30 cellular contexts compared by ENCODE assay signal in the genomic region with DNA sequence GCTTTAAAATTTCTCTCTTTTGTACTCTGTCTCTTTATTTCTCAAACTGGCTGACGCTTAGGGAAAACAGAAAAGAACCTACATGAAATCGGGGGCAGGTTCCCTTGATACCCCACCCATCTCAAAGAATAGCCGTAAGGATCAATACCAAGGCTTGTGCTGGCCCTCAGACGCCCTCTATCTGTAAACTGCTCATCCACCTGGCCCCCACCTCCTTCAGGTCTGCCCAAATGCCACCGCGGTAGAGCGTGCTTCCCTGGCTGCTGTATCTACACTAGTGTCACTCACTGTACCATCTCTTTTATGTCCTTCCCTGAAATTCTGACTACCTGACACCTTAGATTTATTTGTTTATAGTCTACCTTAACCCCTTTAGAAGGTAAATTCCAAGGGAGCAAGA.
"Had no signal": no experiment of that assay in that cellular context is flagged by ENCODE, and none has a peak within 500 bp of the region (broad histone marks: within the 10 kb centered on the region; RNA-seq: fewer than 3 reads in every experiment).

No MANE protein-coding gene starts in this region.

- H3K27me3 Mint-ChIP-seq: activated naive CD8-positive, alpha-beta T cell treated with anti-CD3 and anti-CD28 coated beads for 36 hours; stimulated activated memory B cell treated with anti-CD40 and anti-IgM and Interleukin-4, amounts not matched to agents 10 μg/mL and 1 μg/mL and 100 μg/mL, for 72 hours had no signal

- H3K4me3 Mint-ChIP-seq: activated naive CD4-positive, alpha-beta T cell treated with anti-CD3 and anti-CD28 coated beads for 36 hours; activated naive CD8-positive, alpha-beta T cell treated with anti-CD3 and anti-CD28 coated beads for 36 hours; activated T-helper 1 cell treated with anti-CD3 and anti-CD28 coated beads, Interleukin-12 subunit alpha, Interleukin-12 subunit beta, Interleukin-2, Interleukin-4 antibody, amounts not matched to agents 30 ng/mL and 10 ng/mL and 1 ng/mL, durations not matched to agents 14 hours and 24 hours and 36 hours; naive thymus-derived CD8-positive, alpha-beta T cell; stimulated activated memory B cell treated with anti-CD40 and anti-IgM and Interleukin-4, amounts not matched to agents 10 μg/mL and 1 μg/mL and 100 μg/mL, for 72 hours; T-helper 2 cell treated with Interferon-gamma antibody and Interleukin-4, amounts not matched to agents 5 μg/mL and 100 μg/mL, for 36 hours had no signal

- H3K27ac Mint-ChIP-seq: activated naive CD4-positive, alpha-beta T cell treated with anti-CD3 and anti-CD28 coated beads for 36 hours; activated naive CD8-positive, alpha-beta T cell treated with anti-CD3 and anti-CD28 coated beads for 36 hours; activated T-helper 1 cell treated with anti-CD3 and anti-CD28 coated beads, Interleukin-12 subunit alpha, Interleukin-12 subunit beta, Interleukin-2, Interleukin-4 antibody, amounts not matched to agents 30 ng/mL and 10 ng/mL and 1 ng/mL, durations not matched to agents 14 hours and 24 hours and 36 hours; stimulated activated memory B cell treated with anti-CD40 and anti-IgM and Interleukin-4, amounts not matched to agents 10 μg/mL and 1 μg/mL and 100 μg/mL, for 72 hours; T-helper 2 cell treated with Interferon-gamma antibody and Interleukin-4, amounts not matched to agents 5 μg/mL and 100 μg/mL, for 36 hours had no signal

- H3K9me3 ChIP-seq: adrenal gland, body of pancreas, stomach, thyroid gland, upper lobe of left lung, vagina had no signal

- DNase-seq: activated CD4-positive, alpha-beta T cell treated with anti-CD3 and anti-CD28 coated beads for 48 hours; activated CD4-positive, alpha-beta T cell treated with anti-CD3 and anti-CD28 coated beads, Interleukin-2, amount 50 U/mL, for 48 hours; activated CD8-positive, alpha-beta memory T cell treated with anti-CD3 and anti-CD28 coated beads, Interleukin-2, amount 50 U/mL, for 4 hours; activated effector memory CD4-positive, alpha-beta T cell treated with anti-CD3 and anti-CD28 coated beads, Interleukin-2, amount 50 U/mL, for 16 hours; activated naive CD4-positive, alpha-beta T cell treated with anti-CD3 and anti-CD28 coated beads for 36 hours; activated naive CD8-positive, alpha-beta T cell treated with anti-CD3 and anti-CD28 coated beads for 36 hours; activated T-cell treated with anti-CD3 and anti-CD28 coated beads, Interleukin-2, amount 50 U/mL, for 1 hour; adrenal gland; aorta; body of pancreas; effector memory CD4-positive, alpha-beta T cell; erythroblast; head of caudate nucleus; hippocampal formation; naive thymus-derived CD8-positive, alpha-beta T cell; posterior cingulate gyrus; stimulated activated CD4-positive, alpha-beta T cell treated with anti-CD3 and anti-CD28 coated beads, Interleukin-1b, Interleukin-23, amount 100 ng/mL, for 48 hours; stimulated activated CD4-positive, alpha-beta T cell treated with anti-CD3 and anti-CD28 coated beads, Interleukin-4, amount 100 ng/mL, for 4 hours; stimulated activated CD8-positive, alpha-beta memory T cell treated with anti-CD3 and anti-CD28 coated beads, Interleukin-4, amount 100 ng/mL, for 48 hours; stomach; T-helper 1 cell; thyroid gland; upper lobe of left lung had no signal

- H3K36me3 Mint-ChIP-seq: activated naive CD8-positive, alpha-beta T cell treated with anti-CD3 and anti-CD28 coated beads for 36 hours; naive thymus-derived CD8-positive, alpha-beta T cell; stimulated activated memory B cell treated with anti-CD40 and anti-IgM and Interleukin-4, amounts not matched to agents 10 μg/mL and 1 μg/mL and 100 μg/mL, for 72 hours had no signal

- H3K4me1 Mint-ChIP-seq: activated naive CD8-positive, alpha-beta T cell treated with anti-CD3 and anti-CD28 coated beads for 36 hours; naive thymus-derived CD8-positive, alpha-beta T cell had no signal

- FAIRE-seq: colon, keratinocyte had no signal

- H3K4me1 ChIP-seq: adrenal gland, body of pancreas, thyroid gland, upper lobe of left lung, vagina had no signal

- H3K27me3 ChIP-seq: adrenal gland, body of pancreas, stomach, thyroid gland, upper lobe of left lung, vagina had no signal

- ATAC-seq: body of pancreas; naive thymus-derived CD8-positive, alpha-beta T cell; stimulated activated memory B cell treated with anti-CD40 and anti-IgM and Interleukin-4, amounts not matched to agents 10 μg/mL and 1 μg/mL and 100 μg/mL, for 72 hours had no signal

- H3K27ac ChIP-seq: adrenal gland, body of pancreas, stomach, thyroid gland, upper lobe of left lung, vagina had no signal

- H3K36me3 ChIP-seq: adrenal gland, stomach, thyroid gland, upper lobe of left lung, vagina had no signal

- H3K4me2 ChIP-seq: smooth muscle cell had no signal

- H3K4me3 ChIP-seq: adrenal gland, body of pancreas, smooth muscle cell, stomach, thyroid gland, upper lobe of left lung, vagina had no signal

- H3K9me3 Mint-ChIP-seq: activated naive CD4-positive, alpha-beta T cell treated with anti-CD3 and anti-CD28 coated beads for 36 hours; activated naive CD8-positive, alpha-beta T cell treated with anti-CD3 and anti-CD28 coated beads for 36 hours; activated T-helper 1 cell treated with anti-CD3 and anti-CD28 coated beads, Interleukin-12 subunit alpha, Interleukin-12 subunit beta, Interleukin-2, Interleukin-4 antibody, amounts not matched to agents 30 ng/mL and 10 ng/mL and 1 ng/mL, durations not matched to agents 14 hours and 24 hours and 36 hours; stimulated activated memory B cell treated with anti-CD40 and anti-IgM and Interleukin-4, amounts not matched to agents 10 μg/mL and 1 μg/mL and 100 μg/mL, for 72 hours; T-helper 2 cell treated with Interferon-gamma antibody and Interleukin-4, amounts not matched to agents 5 μg/mL and 100 μg/mL, for 36 hours had no signal
